27 cellular contexts compared by ENCODE assay signal in the genomic region with DNA sequence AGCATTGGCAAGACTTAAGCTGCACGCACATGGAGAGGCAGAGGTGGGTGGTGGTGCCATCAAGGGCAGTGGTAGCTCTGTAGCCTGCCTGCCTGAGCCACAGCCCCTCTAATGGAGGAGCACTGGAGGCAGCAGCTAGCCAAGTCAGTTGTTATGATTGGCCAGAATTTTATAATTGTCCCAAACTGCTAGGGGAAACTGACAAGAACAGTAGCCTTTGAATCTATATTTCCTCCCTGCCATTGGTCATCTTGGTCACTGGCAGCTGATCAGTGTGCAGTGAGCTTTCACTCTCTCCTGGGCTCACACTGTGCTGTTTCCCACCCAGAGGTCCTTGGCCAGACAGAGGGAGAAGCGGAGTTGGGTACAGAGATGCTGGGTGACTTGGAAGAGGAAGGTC.
"Had no signal": no experiment of that assay in that cellular context is flagged by ENCODE, and none has a peak within 500 bp of the region (broad histone marks: within the 10 kb centered on the region; RNA-seq: fewer than 3 reads in every experiment).

No MANE protein-coding gene starts in this region.

- DNase-seq: cortex of kidney; dorsolateral prefrontal cortex; effector CD4-positive, alpha-beta T cell; foreskin fibroblast; head of caudate nucleus; kidney; natural killer cell; stimulated activated CD4-positive, alpha-beta T cell treated with anti-CD3 and anti-CD28 coated beads, Interleukin-12 subunit alpha, Interleukin-12 subunit beta, amount 100 ng/mL, for 4 hours; stimulated activated CD4-positive, alpha-beta T cell treated with anti-CD3 and anti-CD28 coated beads, Interleukin-1b, Interleukin-23, amount 100 ng/mL, for 48 hours; stimulated activated CD4-positive, alpha-beta T cell treated with anti-CD3 and anti-CD28 coated beads, Interleukin-4, amount 100 ng/mL, for 1 hour; stimulated activated naive CD8-positive, alpha-beta T cell treated with anti-CD3 and anti-CD28 coated beads, Interleukin-15, Interleukin-2, amounts not matched to agents 100 U/mL and 50 U/mL, for 24 hours; substantia nigra; testis; tibial artery; upper lobe of left lung had no signal

- H3K9me3 Mint-ChIP-seq: memory B cell; natural killer cell; stimulated activated memory B cell treated with anti-CD40 and anti-IgM and Interleukin-4, amounts not matched to agents 10 μg/mL and 1 μg/mL and 100 μg/mL, for 72 hours had no signal

- H3K27me3 ChIP-seq: dorsolateral prefrontal cortex, gastrocnemius medialis, neutrophil, right atrium auricular region, testis, tibial artery, upper lobe of left lung had no signal

- H3K9me3 ChIP-seq: gastrocnemius medialis, neutrophil, prostate gland, right atrium auricular region, testis, tibial artery, upper lobe of left lung had no signal

- H3K27ac ChIP-seq: dorsolateral prefrontal cortex, epithelial cell of prostate, neutrophil, prostate gland, right atrium auricular region, testis, tibial artery, upper lobe of left lung had no signal

- H3K36me3 Mint-ChIP-seq: natural killer cell had no signal

- H3K4me1 ChIP-seq: prostate gland, right atrium auricular region, testis, tibial artery, upper lobe of left lung had no signal

- H3K27ac Mint-ChIP-seq: memory B cell; natural killer cell; stimulated activated memory B cell treated with anti-CD40 and anti-IgM and Interleukin-4, amounts not matched to agents 10 μg/mL and 1 μg/mL and 100 μg/mL, for 72 hours had no signal

- H3K4me3 ChIP-seq: dorsolateral prefrontal cortex, gastrocnemius medialis, lung, prostate gland, right atrium auricular region, smooth muscle cell, testis, tibial artery, upper lobe of left lung had no signal

- ATAC-seq: esophagus mucosa; left lobe of liver; natural killer cell; sciatic nerve; stimulated activated memory B cell treated with anti-CD40 and anti-IgM and Interleukin-4, amounts not matched to agents 10 μg/mL and 1 μg/mL and 100 μg/mL, for 72 hours; stimulated activated naive CD8-positive, alpha-beta T cell treated with anti-CD3 and anti-CD28 coated beads, Interleukin-15, Interleukin-2, amounts not matched to agents 100 U/mL and 50 U/mL, for 24 hours had no signal

- H3K27me3 Mint-ChIP-seq: memory B cell; stimulated activated memory B cell treated with anti-CD40 and anti-IgM and Interleukin-4, amounts not matched to agents 10 μg/mL and 1 μg/mL and 100 μg/mL, for 72 hours had no signal

- H3K4me3 Mint-ChIP-seq: memory B cell; natural killer cell; stimulated activated memory B cell treated with anti-CD40 and anti-IgM and Interleukin-4, amounts not matched to agents 10 μg/mL and 1 μg/mL and 100 μg/mL, for 72 hours had no signal

- H3K4me2 ChIP-seq: smooth muscle cell had no signal
